Comparison of ENCODE assay signal across 7 cellular contexts in the genomic region with DNA sequence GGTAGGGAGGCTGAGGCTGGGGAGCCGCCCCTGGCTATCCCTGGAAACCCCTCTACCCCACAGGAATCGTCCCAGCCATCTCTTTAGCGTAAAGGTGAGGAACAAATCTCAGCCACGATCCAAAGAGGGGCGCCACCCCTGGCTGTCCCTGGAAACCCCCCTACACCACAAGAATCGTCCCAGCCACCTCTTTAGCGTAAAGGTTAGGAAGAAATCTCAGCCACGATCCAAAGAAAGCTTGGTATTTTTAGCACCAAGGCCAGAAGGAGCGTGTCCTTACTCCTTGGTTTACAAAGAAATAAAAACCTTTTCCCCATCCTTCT. TPM values are rescaled to one million over a fixed set of nuclear protein-coding genes. Genes with fewer than 3 reads are reported as not detected.
DNase-seq lines count a peak whose midpoint lies in the region; ATAC-seq and TF ChIP-seq lines count a peak whose summit lies in the region.

No MANE protein-coding gene starts in this region.

- peak overlapping the region; percentile 5; the same call in 1 of the 2 replicates for H4K5ac ChIP-seq in IMR-90 (ENCODE audit: low read depth, low read length)

- H3K4me3 ChIP-seq in IMR-90 (ENCODE audit: insufficient read depth, low read depth, low read length), result peak overlapping the region; percentile 36
- H3K4me3 ChIP-seq in kidney epithelial cell (ENCODE audit: low read depth, low read length), result peak overlapping the region; percentile 46
- peak overlapping the region in 4 of 5 donors; percentile 57 to 62 (median 59) for H3K4me3 ChIP-seq in subcutaneous abdominal adipose tissue (ENCODE audit: low read depth in 1 of 5, low read length in 5 of 5)

- intact Hi-C loops in IMR-90 (cut with micrococcal nuclease), result no loop called here
- intact Hi-C loops in head of caudate nucleus (cut with DNase I), result no loop called here

- CTCF ChIA-PET in IMR-90 (lab: Yijun Ruan, JAX), result interaction anchor here (1.0 to 1.7 kb wide), 3 partner anchors 9 to 53 kb away, joined by 3 to 9 read pairs (median 8); no protein-coding TSS in a partner anchor

- H4K91ac ChIP-seq in IMR-90 (ENCODE audit: insufficient read depth, low read depth, low read length), result peak overlapping the region; percentile 75; the same call in 1 of the 2 replicates

- 0 out of 2 replicates have a peak overlapping the region, but pooled peaks have one; percentile 50 for H2BK120ac ChIP-seq in IMR-90 (ENCODE audit: low read depth, low read length)

- H2AK5ac ChIP-seq in IMR-90 (ENCODE audit: low read depth, low read length), result 0 out of 2 replicates have a peak overlapping the region, but pooled peaks have one; percentile 11

- no peak for TF ChIP-seq RAD21 in IMR-90 (IDR thresholded peaks at IDR 0.05; ENCODE audit: low read length)

- peak overlapping the region; percentile 59 for H3K9ac ChIP-seq in IMR-90 (ENCODE audit: low read depth, low read length)
- H3K9ac ChIP-seq in subcutaneous abdominal adipose tissue (ENCODE audit: low read length in 5 of 5), result peak overlapping the region in 4 of 5 donors; percentile 48 to 76 (median 68)

- no TSS peak for BruUV-seq in IMR-90 (replicated peaks; lab: Mats Ljungman, UMichigan)

- H2BK15ac ChIP-seq in IMR-90 (ENCODE audit: low read depth, low read length), result peak overlapping the region; percentile 11; the same call in 1 of the 3 replicates

- H3K4me2 ChIP-seq in IMR-90 (ENCODE audit: low read depth, low read length), result peak overlapping the region; percentile 48

- H3K18ac ChIP-seq in IMR-90 (ENCODE audit: low read depth, low read length), result no peak overlapping the region; the same call in 1 of the 2 replicates

- H3K79me1 ChIP-seq in IMR-90 (ENCODE audit: low read depth in 1 of 2, low read length in 2 of 2), result peaks cover 0 to 29% of the 10 kb centered on the region in 2 experiments; a peak in 3 of 4 replicates

- dilution Hi-C loops in IMR-90 (cut with HindIII; ENCODE audit: low sequenced_read_pairs, unreplicated experiment), result no loop called here

- peak overlapping the region; percentile 48 for H3K27ac ChIP-seq in IMR-90 (ENCODE audit: insufficient read depth, low read length)
- peak overlapping the region; percentile 65 for H3K27ac ChIP-seq in adipose tissue (ENCODE audit: low read depth, low read length)
- H3K27ac ChIP-seq in subcutaneous abdominal adipose tissue (ENCODE audit: low read depth, low read length), result peak overlapping the region; percentile 85

- 0 out of 2 replicates have a peak overlapping the region, but pooled peaks have one; percentile 5 for H2BK20ac ChIP-seq in IMR-90 (ENCODE audit: low read depth, low read length)

- H3K27me3 ChIP-seq in IMR-90 (ENCODE audit: control insufficient read depth, insufficient read depth, low read length) (no peaks in the 10 kb centered on the region), kidney epithelial cell (ENCODE audit: control insufficient read depth, insufficient read depth, low read length) (no peaks in the 10 kb centered on the region), subcutaneous abdominal adipose tissue (ENCODE audit: control insufficient read depth in 5 of 5, insufficient read depth in 4 of 5, low read length in 5 of 5) (no peaks in the 10 kb centered on the region)

- H3K9me3 ChIP-seq in IMR-90 (ENCODE audit: control insufficient read depth, insufficient read depth, low read length), result no peaks in the 10 kb centered on the region
- H3K9me3 ChIP-seq in subcutaneous abdominal adipose tissue (ENCODE audit: control insufficient read depth in 5 of 5, low read length in 5 of 5), result peaks cover 0 to 6% (median 0%) of the 10 kb centered on the region in 5 donors

- no peak for TF ChIP-seq CTCF in IMR-90 (conservative IDR thresholded peaks at IDR 0.05; ENCODE audit: low read depth, low read length)
- no peak for TF ChIP-seq CTCF in kidney epithelial cell (IDR thresholded peaks at IDR 0.05; ENCODE audit: insufficient read depth, low read length, poor library complexity, severe bottlenecking)

- H2AK9ac ChIP-seq in IMR-90 (replicated peaks; ENCODE audit: low read depth, low read length, poor library complexity), result peak overlapping the region; percentile 8

- in situ Hi-C loops in IMR-90 (cut with MboI; ENCODE audit: low sequenced_read_pairs), result loop anchor here (25.0 kb wide), 1 partner anchor 291 kb away; no protein-coding TSS in a partner anchor

- peak overlapping the region; percentile 64; the same call in 1 of the 2 replicates for H3K23ac ChIP-seq in IMR-90 (ENCODE audit: low read depth, low read length)

- peak overlapping the region; percentile 80 for H3K4ac ChIP-seq in IMR-90 (ENCODE audit: low read depth, low read length)

- 0 out of 2 replicates have a peak overlapping the region, but pooled peaks have one; percentile 39 for H3K56ac ChIP-seq in IMR-90 (ENCODE audit: extremely low read depth, insufficient read depth, low read length)

- H4K8ac ChIP-seq in IMR-90 (ENCODE audit: low read depth in 2 of 2, low read length in 2 of 2), result peak overlapping the region; percentile 83 to 84

- H4K20me1 ChIP-seq in IMR-90 (ENCODE audit: insufficient read depth, low read length), result peaks cover 25% of the 10 kb centered on the region

- TF ChIP-seq POLR2A in IMR-90 (IDR thresholded peaks at IDR 0.05; ENCODE audit: low read depth, low read length), result no peak

- peak overlapping the region; percentile 47 for H3K14ac ChIP-seq in IMR-90 (replicated peaks; ENCODE audit: low read depth, low read length)

- no peak for DNase-seq in IMR-90
- DNase-seq in kidney epithelial cell (ENCODE audit: low read depth), result no peak
- DNase-seq in head of caudate nucleus, result no peak

- peaks cover 12% of the 10 kb centered on the region for H3K4me1 ChIP-seq in IMR-90 (ENCODE audit: control insufficient read depth, insufficient read depth, low read length)
- peaks cover 15 to 49% (median 41%) of the 10 kb centered on the region in 5 donors for H3K4me1 ChIP-seq in subcutaneous abdominal adipose tissue (ENCODE audit: control insufficient read depth in 5 of 5, insufficient read depth in 5 of 5, low read length in 5 of 5)

- peak overlapping the region; percentile 87 for H2AFZ ChIP-seq in IMR-90 (replicated peaks; ENCODE audit: low read length, poor library complexity)

- WGBS in IMR-90 (ENCODE audit: extremely low coverage in 2 of 2, insufficient read length in 1 of 2), 2 experiments, result 0% methylated on average over 1 of the region's 9 CpGs; no CpG with 5 or more reads in 1 of the 2 experiments
- WGBS in adipose tissue, 3 donors, result 33 to 44% (median 39%) methylated on average over 9 of the region's 9 CpGs

- ATAC-seq in IMR-90 (ENCODE audit: low read depth) (no peak), GM18907 (IDR thresholded peaks at IDR 0.05; ENCODE audit: unreplicated experiment) (no peak), HG02885 (IDR thresholded peaks at IDR 0.05; ENCODE audit: poor library complexity, unreplicated experiment) (no peak)

- POLR2A ChIA-PET in IMR-90 (lab: Charles Lee; ENCODE audit: unreplicated experiment), result no interaction called here

- H3K9me1 ChIP-seq in IMR-90 (ENCODE audit: insufficient read depth, low read length), result peaks cover 27% of the 10 kb centered on the region

- H2BK5ac ChIP-seq in IMR-90 (ENCODE audit: low read depth, low read length, poor library complexity, severe bottlenecking), result no peak overlapping the region

- no peaks in the 10 kb centered on the region; the same call in 1 of the 2 replicates for H3K36me3 ChIP-seq in IMR-90 (ENCODE audit: control insufficient read depth, insufficient read depth, low read length)
- H3K36me3 ChIP-seq in kidney epithelial cell (ENCODE audit: control insufficient read depth, insufficient read depth, low read length), result no peaks in the 10 kb centered on the region
- peaks cover 0 to 6% (median 3%) of the 10 kb centered on the region in 5 donors for H3K36me3 ChIP-seq in subcutaneous abdominal adipose tissue (ENCODE audit: control insufficient read depth in 5 of 5, insufficient read depth in 5 of 5, low read length in 5 of 5)

TF ChIP-seq in IMR-90, 13 proteins besides CTCF, POLR2A, EP300 and RAD21 (continues in another document):
- TF ChIP-seq, protein P1, sequence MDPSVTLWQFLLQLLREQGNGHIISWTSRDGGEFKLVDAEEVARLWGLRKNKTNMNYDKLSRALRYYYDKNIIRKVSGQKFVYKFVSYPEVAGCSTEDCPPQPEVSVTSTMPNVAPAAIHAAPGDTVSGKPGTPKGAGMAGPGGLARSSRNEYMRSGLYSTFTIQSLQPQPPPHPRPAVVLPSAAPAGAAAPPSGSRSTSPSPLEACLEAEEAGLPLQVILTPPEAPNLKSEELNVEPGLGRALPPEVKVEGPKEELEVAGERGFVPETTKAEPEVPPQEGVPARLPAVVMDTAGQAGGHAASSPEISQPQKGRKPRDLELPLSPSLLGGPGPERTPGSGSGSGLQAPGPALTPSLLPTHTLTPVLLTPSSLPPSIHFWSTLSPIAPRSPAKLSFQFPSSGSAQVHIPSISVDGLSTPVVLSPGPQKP (IDR thresholded peaks at IDR 0.05; ENCODE audit: borderline replicate concordance, low read depth, low read length), result no peak
- TF ChIP-seq, protein P2, sequence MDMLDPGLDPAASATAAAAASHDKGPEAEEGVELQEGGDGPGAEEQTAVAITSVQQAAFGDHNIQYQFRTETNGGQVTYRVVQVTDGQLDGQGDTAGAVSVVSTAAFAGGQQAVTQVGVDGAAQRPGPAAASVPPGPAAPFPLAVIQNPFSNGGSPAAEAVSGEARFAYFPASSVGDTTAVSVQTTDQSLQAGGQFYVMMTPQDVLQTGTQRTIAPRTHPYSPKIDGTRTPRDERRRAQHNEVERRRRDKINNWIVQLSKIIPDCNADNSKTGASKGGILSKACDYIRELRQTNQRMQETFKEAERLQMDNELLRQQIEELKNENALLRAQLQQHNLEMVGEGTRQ (IDR thresholded peaks at IDR 0.05; ENCODE audit: low read depth, low read length), result no peak
- TF ChIP-seq MAFK (IDR thresholded peaks at IDR 0.05; ENCODE audit: low read depth, low read length) (no peak), FOS (IDR thresholded peaks at IDR 0.05; ENCODE audit: low read depth, low read length) (no peak), CHD1 (IDR thresholded peaks at IDR 0.05; ENCODE audit: low read depth, low read length) (no peak), RFX5 (IDR thresholded peaks at IDR 0.05; ENCODE audit: low read depth, low read length) (no peak), CEBPB (IDR thresholded peaks at IDR 0.05; ENCODE audit: low read depth, low read length) (no peak), SMC3 (IDR thresholded peaks at IDR 0.05; ENCODE audit: low read depth, low read length) (no peak)

RNA-seq across cellular contexts. Expression of a gene that starts 0.8 kb away (rescaled TPM):
- total RNA-seq in IMR-90 (2012; rRNA removed), result 13.3 and 18.5 TPM in 2 replicates
- 40.6 and 43.0 TPM in 2 replicates for polyA plus RNA-seq in IMR-90 (2012; rRNA removed)
- polyA plus RNA-seq in IMR-90 (2012; cell fraction: cytosol; rRNA removed), result 55.8 and 57.7 TPM in 2 replicates
- 36.3 and 44.3 TPM in 2 replicates for polyA plus RNA-seq in IMR-90 (2012; cell fraction: nucleus; rRNA removed; ENCODE audit: low replicate concordance)
- polyA plus RNA-seq in adipose tissue, result 10 to 100 TPM; 29.5 to 82.7 (median 36.2) TPM
- 111 and 116 TPM in 2 replicates for total RNA-seq in kidney epithelial cell

RNA-seq across cellular contexts. Expression of a gene that starts 45.0 kb away (rescaled TPM):
- total RNA-seq in IMR-90 (2012; rRNA removed) (0.90 and 1.1 TPM in 2 replicates), kidney epithelial cell (64.4 and 72.4 TPM in 2 replicates)
- polyA plus RNA-seq in IMR-90 (2012; rRNA removed) (0.60 and 0.92 TPM in 2 replicates), adipose tissue (100 to 1,000 TPM in 2 of 3 donors, 10 to 100 TPM in 1; 68.8 to 543 (median 243) TPM)
- 0.19 and 0.36 TPM in 2 replicates for polyA plus RNA-seq in IMR-90 (2012; cell fraction: cytosol; rRNA removed)
- polyA plus RNA-seq in IMR-90 (2012; cell fraction: nucleus; rRNA removed; ENCODE audit: low replicate concordance), result 0.10 and 0.17 TPM in 2 replicates

Comparison
In these comparisons a context has a peak if more than half of its experiments do, and no peak if none do; other contexts are left out.
1. RNA of a gene that starts 45.0 kb away (total RNA-seq): 64.4 to 72.4 TPM in kidney epithelial cell; 0.90 to 1.1 TPM in IMR-90; every median in the first group is over 10 times any median in the second.
2. Peak in every context shown above with its lines, with median percentiles within 50 percentile points of each other: H3K27ac ChIP-seq and H3K4me3 ChIP-seq.